Comparison of ENCODE assay signal across 8 cellular contexts in the genomic region with DNA sequence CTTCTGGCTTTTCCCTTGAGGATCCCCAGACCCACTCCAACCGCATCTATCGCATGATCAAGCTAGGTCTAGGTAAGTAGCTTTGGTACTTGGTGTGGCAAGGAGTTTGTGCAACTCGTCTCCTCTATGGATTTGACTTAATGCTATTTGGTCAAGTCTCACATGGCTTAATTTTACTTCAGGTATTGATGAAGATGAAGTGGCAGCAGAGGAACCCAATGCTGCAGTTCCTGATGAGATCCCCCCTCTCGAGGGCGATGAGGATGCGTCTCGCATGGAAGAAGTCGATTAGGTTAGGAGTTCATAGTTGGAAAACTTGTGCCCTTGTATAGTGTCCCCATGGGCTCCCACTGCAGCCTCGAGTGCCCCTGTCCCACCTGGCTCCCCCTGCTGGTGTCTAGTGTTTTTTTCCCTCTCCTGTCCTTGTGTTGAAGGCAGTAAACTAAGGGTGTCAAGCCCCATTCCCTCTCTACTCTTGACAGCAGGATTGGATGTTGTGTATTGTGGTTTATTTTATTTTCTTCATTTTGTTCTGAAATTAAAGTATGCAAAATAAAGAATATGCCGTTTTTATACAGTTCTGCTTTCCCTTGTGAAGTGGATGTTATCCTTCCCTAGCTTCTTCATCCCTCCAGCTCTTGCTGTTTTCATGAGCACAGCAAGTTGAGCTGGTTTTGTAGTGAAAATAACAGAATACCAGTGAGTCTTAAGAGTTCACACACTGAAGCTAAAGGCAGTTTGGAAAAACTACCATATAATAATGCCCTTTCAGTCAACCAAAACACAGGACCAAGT. TPM values are rescaled to one million over a fixed set of nuclear protein-coding genes. Genes with fewer than 3 reads are reported as not detected.
A peak's percentile ranks its signal among the peaks of the same experiment; 100 is the strongest.
DNase-seq lines count a peak whose midpoint lies in the region; ATAC-seq and TF ChIP-seq lines count a peak whose summit lies in the region.

No MANE protein-coding gene starts in this region.

- no peak overlapping the region for H4K91ac ChIP-seq in mesenchymal stem cell (ENCODE audit: low read length)

- no peak overlapping the region for H2BK120ac ChIP-seq in mesenchymal stem cell (ENCODE audit: low read depth, low read length)

- no peak overlapping the region for H2BK12ac ChIP-seq in mesenchymal stem cell (ENCODE audit: low read length in 2 of 2)

- H3K9ac ChIP-seq in adipocyte (ENCODE audit: low read length) (peak overlapping the region; percentile 37), mesenchymal stem cell (ENCODE audit: low read length) (no peak overlapping the region)

- TF ChIP-seq CTCF in BE2C (IDR thresholded peaks at IDR 0.05; ENCODE audit: low read depth, low read length) (peak; percentile 62), GM12875 (IDR thresholded peaks at IDR 0.05; ENCODE audit: borderline replicate concordance, insufficient read depth, low read depth, low read length) (peak; percentile 59; the same call in 1 of the 2 replicates), prostate gland (IDR thresholded peaks at IDR 0.05) (peak in 2 of 4 experiments; percentile 38 to 41)

- no peak overlapping the region for H2AK5ac ChIP-seq in mesenchymal stem cell (ENCODE audit: low read length, severe bottlenecking)

- intact Hi-C loops in prostate gland (cut with DNase I) = no loop called here

- no peak for TF ChIP-seq POLR2A in prostate gland (IDR thresholded peaks at IDR 0.05)

- no peak overlapping the region for H4K8ac ChIP-seq in mesenchymal stem cell (ENCODE audit: low read length)

- WGBS in mesenchymal stem cell = 83% methylated on average over 9 of the region's 10 CpGs
- WGBS in prostate gland = 65% methylated on average over 10 of the region's 10 CpGs

- H2AFZ ChIP-seq in mesenchymal stem cell (ENCODE audit: low read depth, low read length) = no peak overlapping the region

- no peak for ATAC-seq in GM21528 (IDR thresholded peaks at IDR 0.05; ENCODE audit: low FRiP score, unreplicated experiment)
- no peak for ATAC-seq in HG02870 (IDR thresholded peaks at IDR 0.05; ENCODE audit: unreplicated experiment)

- H3K36me3 ChIP-seq in BE2C (peaks cover 82% of the 10 kb centered on the region), adipocyte (ENCODE audit: control insufficient read depth, insufficient read depth, low read length, severe bottlenecking) (peaks cover 74% of the 10 kb centered on the region), mesenchymal stem cell (ENCODE audit: control insufficient read depth in 1 of 2, insufficient read depth in 2 of 2, low read depth in 1 of 2, low read length in 2 of 2) (peaks cover 49 to 79% of the 10 kb centered on the region in 2 experiments), prostate gland (peaks cover 21 to 37% of the 10 kb centered on the region in 2 donors)

- H3K4me2 ChIP-seq in mesenchymal stem cell (ENCODE audit: low read length, poor library complexity, severe bottlenecking) = no peak overlapping the region

- H3K4me3 ChIP-seq in BE2C (ENCODE audit: low read depth, low read length) (no peak overlapping the region), GM12875 (ENCODE audit: low read depth, low read length) (no peak overlapping the region), adipocyte (ENCODE audit: low read length) (no peak overlapping the region), mesenchymal stem cell (ENCODE audit: insufficient read depth in 1 of 2, low read depth in 1 of 2, low read length in 2 of 2) (no peak overlapping the region), prostate gland (no peak overlapping the region)

- no peak overlapping the region for H3K4ac ChIP-seq in mesenchymal stem cell (ENCODE audit: low read depth in 1 of 2, low read length in 2 of 2)

- no peaks in the 10 kb centered on the region for H3K9me3 ChIP-seq in BE2C
- H3K9me3 ChIP-seq in adipocyte (ENCODE audit: control insufficient read depth, low read length) = no peaks in the 10 kb centered on the region
- H3K9me3 ChIP-seq in mesenchymal stem cell (ENCODE audit: control insufficient read depth, low read length) = no peaks in the 10 kb centered on the region
- H3K9me3 ChIP-seq in prostate gland = no peaks in the 10 kb centered on the region

- H2BK15ac ChIP-seq in mesenchymal stem cell (ENCODE audit: low read depth, poor library complexity, severe bottlenecking) = no peak overlapping the region

- no peaks in the 10 kb centered on the region for H3K27me3 ChIP-seq in BE2C
- H3K27me3 ChIP-seq in adipocyte (replicated peaks; ENCODE audit: control insufficient read depth, insufficient read depth, low read length) = no peaks in the 10 kb centered on the region
- no peaks in the 10 kb centered on the region for H3K27me3 ChIP-seq in mesenchymal stem cell (ENCODE audit: control insufficient read depth in 1 of 2, insufficient read depth in 1 of 2, low read length in 2 of 2)
- no peaks in the 10 kb centered on the region for H3K27me3 ChIP-seq in prostate gland (replicated peaks; ENCODE audit: insufficient read depth)

- H2BK5ac ChIP-seq in mesenchymal stem cell (ENCODE audit: low read depth, low read length, poor library complexity, severe bottlenecking) = no peak overlapping the region

- H3K23ac ChIP-seq in mesenchymal stem cell (ENCODE audit: low read length in 2 of 2) = no peak overlapping the region

- no peak overlapping the region for H3K27ac ChIP-seq in mesenchymal stem cell (ENCODE audit: low read length, poor library complexity, severe bottlenecking)
- H3K27ac ChIP-seq in prostate gland = no peak overlapping the region

- H3K18ac ChIP-seq in mesenchymal stem cell (ENCODE audit: low read depth in 1 of 2, low read length in 2 of 2) = no peak overlapping the region

- H3K4me1 ChIP-seq in BE2C = peaks cover 8% of the 10 kb centered on the region
- H3K4me1 ChIP-seq in adipocyte (ENCODE audit: control insufficient read depth, insufficient read depth, low read length) = peaks cover 29% of the 10 kb centered on the region
- peaks cover 27% of the 10 kb centered on the region for H3K4me1 ChIP-seq in mesenchymal stem cell (ENCODE audit: control insufficient read depth, insufficient read depth, low read depth, low read length)
- peaks cover 13% of the 10 kb centered on the region for H3K4me1 ChIP-seq in prostate gland (replicated peaks)

- H3K14ac ChIP-seq in mesenchymal stem cell (ENCODE audit: low read length in 2 of 2) = no peak overlapping the region

- DNase-seq in BE2C (peak; percentile 85), RPMI7951 (ENCODE audit: low read depth) (peak; percentile 43), adipocyte (ENCODE audit: low read depth) (peak; percentile 60), mesenchymal stem cell (peak; percentile 62), prostate gland (ENCODE audit: low spot score) (no peak)

- no peaks in the 10 kb centered on the region for H3K79me1 ChIP-seq in mesenchymal stem cell (replicated peaks; ENCODE audit: low read length, poor library complexity, severe bottlenecking)

RNA-seq across cellular contexts. Expression of gene SLC35B2, which starts 3.8 kb away (rescaled TPM):
- polyA plus RNA-seq in BE2C (2012; ENCODE audit: insufficient read depth, insufficient read length, low read depth) = 111 TPM
- 86.2 and 101 TPM in 2 replicates for total RNA-seq in RPMI7951 (2014; rRNA removed; shearing (Covaris generic))
- 80.8 TPM for polyA plus RNA-seq in mesenchymal stem cell (2013, experiment 1 of 2)
- polyA plus RNA-seq in mesenchymal stem cell (2013, experiment 2 of 2) = 81.8 TPM
- total RNA-seq in prostate gland = 10 to 100 TPM; 44.5 to 59.9 TPM

RNA-seq across cellular contexts. Expression of gene HSP90AB1, which starts 6.6 kb away (rescaled TPM):
- 666 TPM for polyA plus RNA-seq in BE2C (2012; ENCODE audit: insufficient read depth, insufficient read length, low read depth)
- 984 and 1,201 TPM in 2 replicates for total RNA-seq in RPMI7951 (2014; rRNA removed; shearing (Covaris generic))
- polyA plus RNA-seq in mesenchymal stem cell (2013, experiment 1 of 2) = 545 TPM
- polyA plus RNA-seq in mesenchymal stem cell (2013, experiment 2 of 2) = 525 TPM
- 100 to 1,000 TPM; 650 to 805 TPM for total RNA-seq in prostate gland

RNA-seq across cellular contexts. Expression of gene NFKBIE, which starts 11.8 kb away (rescaled TPM):
- 26.2 TPM for polyA plus RNA-seq in BE2C (2012; ENCODE audit: insufficient read depth, insufficient read length, low read depth)
- 14.7 and 23.0 TPM in 2 replicates for total RNA-seq in RPMI7951 (2014; rRNA removed; shearing (Covaris generic))
- polyA plus RNA-seq in mesenchymal stem cell (2013, experiment 1 of 2) = 4.9 TPM
- polyA plus RNA-seq in mesenchymal stem cell (2013, experiment 2 of 2) = 4.8 TPM
- total RNA-seq in prostate gland = 10 to 100 TPM; 20.8 to 34.4 TPM

RNA-seq across cellular contexts. Expression of gene TMEM151B, which starts 16.7 kb away (rescaled TPM):
- polyA plus RNA-seq in BE2C (2012; ENCODE audit: insufficient read depth, insufficient read length, low read depth) = 8.0 TPM
- 0.12 TPM in 1 of 2 replicates, not detected in the other for total RNA-seq in RPMI7951 (2014; rRNA removed; shearing (Covaris generic))
- not detected for polyA plus RNA-seq in mesenchymal stem cell (2013, experiment 1 of 2)
- not detected for polyA plus RNA-seq in mesenchymal stem cell (2013, experiment 2 of 2)
- 1 to 10 TPM in 1 of 2 donors, under 1 TPM in 1; 0.09 to 1.1 TPM for total RNA-seq in prostate gland

RNA-seq across cellular contexts. Expression of gene SLC29A1, which starts 30.1 kb away (rescaled TPM):
- 184 TPM for polyA plus RNA-seq in BE2C (2012; ENCODE audit: insufficient read depth, insufficient read length, low read depth)
- 22.1 and 22.2 TPM in 2 replicates for total RNA-seq in RPMI7951 (2014; rRNA removed; shearing (Covaris generic))
- 31.6 TPM for polyA plus RNA-seq in mesenchymal stem cell (2013, experiment 1 of 2)
- 29.2 TPM for polyA plus RNA-seq in mesenchymal stem cell (2013, experiment 2 of 2)
- total RNA-seq in prostate gland = 10 to 100 TPM; 18.5 to 58.9 TPM
